ENCODE assay signal across 36 cellular contexts in genomic region chr14:78398216-78398615, GRCh38.
"Had no signal": no experiment of that assay in that cellular context is flagged by ENCODE, and none has a peak within 500 bp of the region (broad histone marks: within the 10 kb centered on the region; RNA-seq: fewer than 3 reads in every experiment).

No MANE protein-coding gene starts in this region.

- H3K27ac Mint-ChIP-seq: activated B cell treated with CpG ODN at 0.5 μM for 24 hours; activated CD4-positive, alpha-beta memory T cell treated with anti-CD3 and anti-CD28 coated beads for 36 hours; activated CD4-positive, alpha-beta T cell treated with anti-CD3 and anti-CD28 coated beads, Interleukin-2, amount 10 ng/mL, durations not matched to agents 24 days and 14 days; activated CD8-positive, alpha-beta T cell treated with anti-CD3 and anti-CD28 coated beads for 36 hours; activated naive CD4-positive, alpha-beta T cell treated with anti-CD3 and anti-CD28 coated beads for 36 hours; activated naive CD4-positive, alpha-beta T cell treated with anti-CD3 and anti-CD28 coated beads, Interleukin-2, amount 50 U/mL, for 72 hours; activated naive CD8-positive, alpha-beta T cell treated with anti-CD3 and anti-CD28 coated beads for 36 hours; activated T-cell treated with anti-CD3 and anti-CD28 coated beads, Interleukin-2, amount 50 U/mL, for 72 hours; activated T-helper 1 cell treated with anti-CD3 and anti-CD28 coated beads, Interleukin-12 subunit alpha, Interleukin-12 subunit beta, Interleukin-2, Interleukin-4 antibody, amounts not matched to agents 30 ng/mL and 10 ng/mL and 1 ng/mL, durations not matched to agents 14 hours and 24 hours and 36 hours; activated T-helper 17 cell treated with anti-CD3 and anti-CD28 coated beads, Interleukin-2, amount 50 U/mL, for 72 hours; T-helper 1 cell treated with Interleukin-12 subunit alpha and Interleukin-12 subunit beta and Interleukin-4 antibody, amounts not matched to agents 30 μg/mL and 1 μg/mL, for 36 hours; T-helper 2 cell treated with Interferon-gamma antibody and Interleukin-4, amounts not matched to agents 5 μg/mL and 100 μg/mL, for 36 hours had no signal

- H3K27me3 ChIP-seq: adrenal gland, body of pancreas, brain microvascular endothelial cell had no signal

- H3K4me1 Mint-ChIP-seq: activated B cell treated with CpG ODN at 0.5 μM for 24 hours; activated CD4-positive, alpha-beta T cell treated with anti-CD3 and anti-CD28 coated beads, Interleukin-2, amount 10 ng/mL, durations not matched to agents 24 days and 14 days; activated naive CD8-positive, alpha-beta T cell treated with anti-CD3 and anti-CD28 coated beads for 36 hours; activated T-helper 17 cell treated with anti-CD3 and anti-CD28 coated beads, Interleukin-2, amount 50 U/mL, for 72 hours had no signal

- H3K36me3 ChIP-seq: adrenal gland, brain microvascular endothelial cell, breast epithelium had no signal

- H3K36me3 Mint-ChIP-seq: activated naive CD4-positive, alpha-beta T cell treated with anti-CD3 and anti-CD28 coated beads, Interleukin-2, amount 50 U/mL, for 72 hours; activated naive CD8-positive, alpha-beta T cell treated with anti-CD3 and anti-CD28 coated beads for 36 hours had no signal

- H3K9me3 ChIP-seq: adrenal gland, body of pancreas, breast epithelium had no signal

- FAIRE-seq: astrocyte, TTC549 had no signal

- H3K4me1 ChIP-seq: adrenal gland, body of pancreas, breast epithelium had no signal

- H3K27ac ChIP-seq: adrenal gland, body of pancreas, brain microvascular endothelial cell, breast epithelium, VCaP had no signal

- H3K4me3 ChIP-seq: adrenal gland, body of pancreas, breast epithelium had no signal

- ATAC-seq: activated CD8-positive, alpha-beta T cell treated with anti-CD3 and anti-CD28 coated beads for 36 hours; activated T-cell treated with anti-CD3 and anti-CD28 coated beads, Interleukin-2, amount 50 U/mL, for 4 hours; activated T-cell treated with anti-CD3 and anti-CD28 coated beads, Interleukin-2, amount 50 U/mL, for 72 hours; activated T-helper 17 cell treated with anti-CD3 and anti-CD28 coated beads, Interleukin-2, amount 50 U/mL, for 72 hours; body of pancreas had no signal

- H3K9me3 Mint-ChIP-seq: activated B cell treated with CpG ODN at 0.5 μM for 24 hours; activated CD4-positive, alpha-beta memory T cell treated with anti-CD3 and anti-CD28 coated beads for 36 hours; activated CD4-positive, alpha-beta T cell treated with anti-CD3 and anti-CD28 coated beads, Interleukin-2, amount 10 ng/mL, durations not matched to agents 24 days and 14 days; activated naive CD4-positive, alpha-beta T cell treated with anti-CD3 and anti-CD28 coated beads for 36 hours; activated T-helper 1 cell treated with anti-CD3 and anti-CD28 coated beads, Interleukin-12 subunit alpha, Interleukin-12 subunit beta, Interleukin-2, Interleukin-4 antibody, amounts not matched to agents 30 ng/mL and 10 ng/mL and 1 ng/mL, durations not matched to agents 14 hours and 24 hours and 36 hours; activated T-helper 17 cell treated with anti-CD3 and anti-CD28 coated beads, Interleukin-2, amount 50 U/mL, for 72 hours; T-helper 1 cell treated with Interleukin-12 subunit alpha and Interleukin-12 subunit beta and Interleukin-4 antibody, amounts not matched to agents 30 μg/mL and 1 μg/mL, for 36 hours; T-helper 2 cell treated with Interferon-gamma antibody and Interleukin-4, amounts not matched to agents 5 μg/mL and 100 μg/mL, for 36 hours had no signal

- H3K4me3 Mint-ChIP-seq: activated B cell treated with CpG ODN at 0.5 μM for 24 hours; activated CD4-positive, alpha-beta memory T cell treated with anti-CD3 and anti-CD28 coated beads for 36 hours; activated CD4-positive, alpha-beta T cell treated with anti-CD3 and anti-CD28 coated beads, Interleukin-2, amount 10 ng/mL, durations not matched to agents 24 days and 14 days; activated CD8-positive, alpha-beta T cell treated with anti-CD3 and anti-CD28 coated beads for 36 hours; activated naive CD4-positive, alpha-beta T cell treated with anti-CD3 and anti-CD28 coated beads for 36 hours; activated naive CD8-positive, alpha-beta T cell treated with anti-CD3 and anti-CD28 coated beads for 36 hours; activated T-cell treated with anti-CD3 and anti-CD28 coated beads, Interleukin-2, amount 50 U/mL, for 4 hours; activated T-cell treated with anti-CD3 and anti-CD28 coated beads, Interleukin-2, amount 50 U/mL, for 72 hours; activated T-helper 1 cell treated with anti-CD3 and anti-CD28 coated beads, Interleukin-12 subunit alpha, Interleukin-12 subunit beta, Interleukin-2, Interleukin-4 antibody, amounts not matched to agents 30 ng/mL and 10 ng/mL and 1 ng/mL, durations not matched to agents 14 hours and 24 hours and 36 hours; activated T-helper 17 cell treated with anti-CD3 and anti-CD28 coated beads, Interleukin-2, amount 50 U/mL, for 72 hours; T-helper 1 cell treated with Interleukin-12 subunit alpha and Interleukin-12 subunit beta and Interleukin-4 antibody, amounts not matched to agents 30 μg/mL and 1 μg/mL, for 36 hours; T-helper 2 cell treated with Interferon-gamma antibody and Interleukin-4, amounts not matched to agents 5 μg/mL and 100 μg/mL, for 36 hours had no signal

- DNase-seq: activated B cell treated with CpG ODN at 0.5 μM for 24 hours; activated CD4-positive, alpha-beta memory T cell treated with anti-CD3 and anti-CD28 coated beads for 36 hours; activated CD4-positive, alpha-beta T cell treated with anti-CD3 and anti-CD28 coated beads for 4 hours; activated CD4-positive, alpha-beta T cell treated with anti-CD3 and anti-CD28 coated beads, Interleukin-2, amount 10 ng/mL, durations not matched to agents 24 days and 14 days; activated CD4-positive, alpha-beta T cell treated with anti-CD3 and anti-CD28 coated beads, Interleukin-2, amount 50 U/mL, for 1 hour; activated CD4-positive, alpha-beta T cell treated with anti-CD3 and anti-CD28 coated beads, Interleukin-2, amount 50 U/mL, for 4 hours; activated CD4-positive, CD25-positive, alpha-beta regulatory T cell treated with anti-CD3 and anti-CD28 coated beads, Interleukin-2, amount 50 U/mL, for 72 hours; activated CD8-positive, alpha-beta memory T cell treated with anti-CD3 and anti-CD28 coated beads, Interleukin-2, amount 50 U/mL, for 4 hours; activated CD8-positive, alpha-beta T cell treated with anti-CD3 and anti-CD28 coated beads for 36 hours; activated effector memory CD4-positive, alpha-beta T cell treated with anti-CD3 and anti-CD28 coated beads, Interleukin-2, amount 50 U/mL, for 16 hours; activated gamma-delta T cell treated with Interleukin-2 at 50 U/mL for 16 hours; activated naive CD4-positive, alpha-beta T cell; activated naive CD4-positive, alpha-beta T cell treated with anti-CD3 and anti-CD28 coated beads for 36 hours; activated naive CD4-positive, alpha-beta T cell treated with anti-CD3 and anti-CD28 coated beads, Interleukin-2, amount 50 U/mL, for 16 hours; activated naive CD8-positive, alpha-beta T cell treated with anti-CD3 and anti-CD28 coated beads for 36 hours; activated T-cell treated with anti-CD3 and anti-CD28 coated beads for 4 hours; activated T-cell treated with anti-CD3 and anti-CD28 coated beads, Interleukin-2, amount 50 U/mL, for 1 hour; activated T-cell treated with anti-CD3 and anti-CD28 coated beads, Interleukin-2, amount 50 U/mL, for 4 hours; activated T-cell treated with anti-CD3 and anti-CD28 coated beads, Interleukin-2, amount 50 U/mL, for 72 hours; adrenal gland; amniotic stem cell; aorta; body of pancreas; brain microvascular endothelial cell; central memory CD4-positive, alpha-beta T cell; T-helper 2 cell; T-helper 9 cell had no signal

- H3K27me3 Mint-ChIP-seq: activated CD4-positive, alpha-beta memory T cell treated with anti-CD3 and anti-CD28 coated beads for 36 hours; activated CD4-positive, alpha-beta T cell treated with anti-CD3 and anti-CD28 coated beads, Interleukin-2, amount 10 ng/mL, durations not matched to agents 24 days and 14 days; activated naive CD8-positive, alpha-beta T cell treated with anti-CD3 and anti-CD28 coated beads for 36 hours; activated T-helper 17 cell treated with anti-CD3 and anti-CD28 coated beads, Interleukin-2, amount 50 U/mL, for 72 hours had no signal
